Comparison of ENCODE assay signal across 23 cellular contexts in the genomic region with DNA sequence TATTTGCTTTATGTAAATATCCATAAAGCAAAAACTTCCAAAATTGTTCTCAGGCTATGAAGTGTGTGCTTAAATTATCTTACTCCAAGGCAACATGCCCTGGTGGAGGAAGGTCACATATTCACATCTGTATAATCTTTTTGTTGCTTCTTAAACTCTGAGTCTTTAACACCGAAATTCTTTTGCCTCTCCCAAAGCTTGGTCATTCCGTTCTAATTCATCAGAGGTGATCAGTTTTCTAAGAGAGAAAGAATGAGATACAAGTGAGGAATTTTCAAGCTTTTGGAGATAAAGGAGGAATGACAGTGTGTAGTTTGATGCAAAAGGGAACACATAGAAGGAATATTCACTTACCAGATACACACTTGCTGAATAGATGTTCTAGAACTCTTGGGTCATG.
A peak's percentile ranks its signal among the peaks of the same experiment; 100 is the strongest.
DNase-seq lines count a peak whose midpoint lies in the region; FAIRE-seq and TF ChIP-seq lines count a peak whose summit lies in the region.
"Had no signal": no experiment of that assay in that cellular context is flagged by ENCODE, and none has a peak within 500 bp of the region (broad histone marks: within the 10 kb centered on the region; RNA-seq: fewer than 3 reads in every experiment).

No MANE protein-coding gene starts in this region.

- TF ChIP-seq CTCF in spleen (IDR thresholded peaks at IDR 0.05 in 8 of 11, conservative IDR thresholded peaks at IDR 0.05 in 3 of 11) = no peak

- no peak overlapping the region for H3K4me3 ChIP-seq in GM23248
- no peak overlapping the region for H3K4me3 ChIP-seq in spleen

- 13 to 20% methylated on average over 2 of the region's 2 CpGs for WGBS in GM23248 (ENCODE audit: low coverage in 1 of 2, low lambda C conversion rate in 2 of 2, missing lambda C conversion rate in 2 of 2), 2 experiments
- 90 to 99% (median 92%) methylated on average over 2 of the region's 2 CpGs for WGBS in spleen, 5 donors

- DNase-seq in GM23248 (peak; percentile 62), NCI-H226 (peak; percentile 42), dedifferentiated amniotic fluid mesenchymal stem cell (ENCODE audit: extremely low spot score) (peak; percentile 38), HTR-8/SVneo (ENCODE audit: insufficient read length, low spot score) (no peak), SK-N-DZ (ENCODE audit: low spot score) (no peak), NCI-H1417 treated with DMSO at 0.1 percent for 48 hours (lab: John Stamatoyannopoulos, UW) (no peak), spleen (no peak)
- DNase-seq: CD4-positive, CD25-positive, alpha-beta regulatory T cell; COR-L47; DMS 273 treated with DMSO at 0.1 percent for 48 hours; DND-41; GDM1; KG1; NCI-H1105 treated with DMSO at 0.1 percent for 48 hours; NCI-H1694; NCI-H2081 treated with DMSO at 0.1 percent for 48 hours; NCI-H2171 treated with DMSO at 0.1 percent for 48 hours; NCI-H446; NCI-H526; T-helper 2 cell had no signal

- no peak for TF ChIP-seq POLR2A in spleen (IDR thresholded peaks at IDR 0.05)

- in situ Hi-C loops in GM23248 (cut with MboI) = no loop called here

- 0 out of 2 replicates have a peak overlapping the region, but pooled peaks have one; percentile 0 for H3K9ac ChIP-seq in GM23248

- H3K79me2 ChIP-seq in GM23248 (ENCODE audit: insufficient read depth) = no peaks in the 10 kb centered on the region

- H3K36me3 ChIP-seq in GM23248 (ENCODE audit: low read depth) (no peaks in the 10 kb centered on the region), spleen (no peaks in the 10 kb centered on the region)

- H4K20me1 ChIP-seq in GM23248 (ENCODE audit: insufficient read depth) = no peaks in the 10 kb centered on the region

- 0 out of 2 replicates have a peak, but pooled peaks cover 4% of the 10 kb centered on the region for H3K9me2 ChIP-seq in GM23248 (ENCODE audit: insufficient read depth)

- no peak overlapping the region for H2AFZ ChIP-seq in GM23248

- intact Hi-C loops in spleen (cut with DNase I; ENCODE audit: low total_unique reads) = no loop called here

- H3K27ac ChIP-seq in GM23248 (peak overlapping the region; percentile 72), spleen (no peak overlapping the region)
- H3K27ac ChIP-seq: HL-60 had no signal

- FAIRE-seq in HTR-8/SVneo (lab: Jason Lieb, UNC) = no peak
- FAIRE-seq: H1, RCC 7860 had no signal

- H3K4me1 ChIP-seq in GM23248 (ENCODE audit: insufficient read depth) = peaks cover 61% of the 10 kb centered on the region
- H3K4me1 ChIP-seq in spleen = no peaks in the 10 kb centered on the region

- H3K27me3 ChIP-seq in GM23248 (replicated peaks; ENCODE audit: insufficient read depth) (no peaks in the 10 kb centered on the region), spleen (replicated peaks in 1 of 7) (no peaks in the 10 kb centered on the region)

- peaks cover 50% of the 10 kb centered on the region for H3F3A ChIP-seq in GM23248 (ENCODE audit: insufficient read depth)

- H3K4me2 ChIP-seq in GM23248 (ENCODE audit: unreplicated experiment) = peak overlapping the region; percentile 33

- H3K9me3 ChIP-seq in GM23248 (ENCODE audit: low read depth) (no peaks in the 10 kb centered on the region), spleen (no peaks in the 10 kb centered on the region)

Comparison
In these comparisons a context has a peak if more than half of its experiments do, and no peak if none do; other contexts are left out.
1. DNase-seq: peak in GM23248 (single experiment), NCI-H226 (single experiment) and dedifferentiated amniotic fluid mesenchymal stem cell (single experiment); none in HTR-8/SVneo (single experiment), SK-N-DZ (single experiment), NCI-H1417 treated with DMSO at 0.1 percent for 48 hours (single experiment) and spleen (single experiment).